8 cellular contexts compared by ENCODE assay signal in genomic region chr12:88111074-88111652, GRCh38. TPM values are rescaled to one million over a fixed set of nuclear protein-coding genes. Genes with fewer than 3 reads are reported as not detected.
DNase-seq lines count a peak whose midpoint lies in the region; TF ChIP-seq lines count a peak whose summit lies in the region.

No MANE protein-coding gene starts in this region.

- DNase-seq in Daoy (ENCODE audit: low read depth) (peak; percentile 18), HT1080 (ENCODE audit: low read depth) (peak; percentile 6), RWPE1 (ENCODE audit: low spot score) (peak; percentile 35), foreskin melanocyte (peak; percentile 2), smooth muscle cell of the brain vasculature (ENCODE audit: low read depth, low spot score) (peak; percentile 24), brain microvascular endothelial cell (no peak), 8988T (no peak)
- no peak for DNase-seq in activated CD8-positive, alpha-beta memory T cell treated with anti-CD3 and anti-CD28 coated beads for 24 hours

- H3K4me3 ChIP-seq in brain microvascular endothelial cell (ENCODE audit: low read depth, low read length) = no peak overlapping the region

- TF ChIP-seq CTCF in RWPE1 (conservative IDR thresholded peaks at IDR 0.05; ENCODE audit: low read depth) (peak; percentile 65), brain microvascular endothelial cell (IDR thresholded peaks at IDR 0.05; ENCODE audit: low read depth, low read length, missing control alignments) (no peak)

- peaks cover 5% of the 10 kb centered on the region for H3K36me3 ChIP-seq in brain microvascular endothelial cell (replicated peaks)

- CTCF ChIA-PET in RWPE1 (lab: Yijun Ruan, JAX) = interaction anchor here (1.1 kb wide), 1 partner anchor 26 kb away, joined by 7 read pairs; no protein-coding TSS in a partner anchor

- in situ Hi-C loops in brain microvascular endothelial cell (cut with HindIII; ENCODE audit: low pct_ligation_motif_present, low sequenced_read_pairs) = no loop called here

- H3K27ac ChIP-seq in RWPE1 = no peak overlapping the region
- H3K27ac ChIP-seq in brain microvascular endothelial cell = no peak overlapping the region

- POLR2A ChIA-PET in RWPE1 (lab: Yijun Ruan, JAX; ENCODE audit: low non-redundant PET) = no interaction called here

- no peaks in the 10 kb centered on the region for H3K27me3 ChIP-seq in brain microvascular endothelial cell (replicated peaks)

RNA-seq across cellular contexts. Expression of gene CEP290, which starts 30.7 kb away (rescaled TPM):
- total RNA-seq in Daoy (2014; rRNA removed; shearing (Covaris generic)) = 15.9 and 32.8 TPM in 2 replicates
- total RNA-seq in HT1080 (2014; rRNA removed; shearing (Covaris generic)) = 5.7 and 5.8 TPM in 2 replicates
- 6.0 and 10.3 TPM in 2 replicates for polyA plus RNA-seq in HT1080 (2015; cell fraction: cytosol; rRNA removed)
- 19.0 and 20.7 TPM in 2 replicates for polyA plus RNA-seq in HT1080 (2015; cell fraction: nucleus; rRNA removed)

RNA-seq across cellular contexts. Expression of gene TMTC3, which starts 30.9 kb away (rescaled TPM):
- total RNA-seq in Daoy (2014; rRNA removed; shearing (Covaris generic)) = 35.7 and 37.2 TPM in 2 replicates
- total RNA-seq in HT1080 (2014; rRNA removed; shearing (Covaris generic)) = 16.8 and 17.9 TPM in 2 replicates
- polyA plus RNA-seq in HT1080 (2015; cell fraction: cytosol; rRNA removed) = 5.5 and 8.4 TPM in 2 replicates
- 13.6 and 15.4 TPM in 2 replicates for polyA plus RNA-seq in HT1080 (2015; cell fraction: nucleus; rRNA removed)

Comparison
In these comparisons a context has a peak if more than half of its experiments do, and no peak if none do; other contexts are left out.
1. DNase-seq: peak in Daoy (single experiment), HT1080 (single experiment), RWPE1 (single experiment), foreskin melanocyte (single experiment) and smooth muscle cell of the brain vasculature (single experiment); none in activated CD8-positive, alpha-beta memory T cell treated with anti-CD3 and anti-CD28 coated beads for 24 hours (single experiment), brain microvascular endothelial cell (single experiment) and 8988T (single experiment).